In the genomic region with DNA sequence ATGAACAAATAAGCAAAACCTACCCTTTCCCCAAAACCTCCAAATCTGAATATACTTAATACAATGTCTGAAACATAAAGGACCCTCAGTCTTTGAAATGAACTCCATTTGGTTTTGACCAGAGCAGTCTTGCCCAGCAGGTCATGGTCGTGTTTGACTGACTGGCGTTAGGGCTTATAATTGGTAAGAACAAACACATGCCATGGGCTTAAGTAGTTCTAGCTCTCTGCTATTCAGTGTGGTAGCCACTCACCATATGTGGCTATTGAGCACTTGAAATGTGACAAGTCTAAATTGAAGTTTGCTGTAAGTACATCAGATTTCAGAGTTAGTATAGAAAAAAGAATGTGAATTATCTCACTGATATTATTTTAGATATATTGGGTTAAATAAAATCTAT, we compare ENCODE assay signal across 21 cellular contexts. TPM values are rescaled to one million over a fixed set of nuclear protein-coding genes. Genes with fewer than 3 reads are reported as not detected.
"Had no signal": no experiment of that assay in that cellular context is flagged by ENCODE, and none has a peak within 500 bp of the region (broad histone marks: within the 10 kb centered on the region; RNA-seq: fewer than 3 reads in every experiment).

No MANE protein-coding gene starts in this region.

- H3K27ac Mint-ChIP-seq: activated CD4-positive, alpha-beta memory T cell treated with anti-CD3 and anti-CD28 coated beads, Interleukin-2, amount 10 ng/mL, durations not matched to agents 7 days and 5 days; activated CD4-positive, alpha-beta T cell treated with anti-CD3 and anti-CD28 coated beads for 36 hours; activated naive CD4-positive, alpha-beta T cell treated with anti-CD3 and anti-CD28 coated beads, Interleukin-2, amount 50 U/mL, for 72 hours; naive thymus-derived CD4-positive, alpha-beta T cell; stimulated activated naive CD8-positive, alpha-beta T cell treated with anti-CD3 and anti-CD28 coated beads, Interleukin-15, Interleukin-2, amounts not matched to agents 100 ng/mL and 50 ng/mL, for 24 hours; T-helper 17 cell had no signal

- DNase-seq: activated CD4-positive, alpha-beta memory T cell treated with anti-CD3 and anti-CD28 coated beads, Interleukin-2, amount 10 ng/mL, durations not matched to agents 7 days and 5 days; activated CD4-positive, alpha-beta T cell treated with anti-CD3 and anti-CD28 coated beads for 36 hours; activated effector memory CD4-positive, alpha-beta T cell treated with anti-CD3 and anti-CD28 coated beads, Interleukin-2, amount 50 U/mL, for 16 hours; activated T-cell treated with anti-CD3 and anti-CD28 coated beads, Interleukin-2, amount 50 U/mL, for 48 hours; amygdala; brain microvascular endothelial cell; cortex of kidney; effector CD4-positive, alpha-beta T cell; foreskin keratinocyte; head of caudate nucleus; mucosa of descending colon; naive thymus-derived CD4-positive, alpha-beta T cell; posterior cingulate gyrus; retina; T-helper 17 cell; upper lobe of left lung; WERI-Rb-1 had no signal

- H3K9me3 Mint-ChIP-seq: activated CD4-positive, alpha-beta memory T cell treated with anti-CD3 and anti-CD28 coated beads, Interleukin-2, amount 10 ng/mL, durations not matched to agents 7 days and 5 days; activated naive CD4-positive, alpha-beta T cell treated with anti-CD3 and anti-CD28 coated beads, Interleukin-2, amount 50 U/mL, for 72 hours; naive thymus-derived CD4-positive, alpha-beta T cell; stimulated activated naive CD8-positive, alpha-beta T cell treated with anti-CD3 and anti-CD28 coated beads, Interleukin-15, Interleukin-2, amounts not matched to agents 100 ng/mL and 50 ng/mL, for 24 hours had no signal

- H3K27ac ChIP-seq: brain microvascular endothelial cell, foreskin keratinocyte, suprapubic skin, upper lobe of left lung, WERI-Rb-1 had no signal

- H3K4me1 ChIP-seq: foreskin keratinocyte had no signal

- H3K4me3 ChIP-seq: mucosa of descending colon, suprapubic skin, upper lobe of left lung had no signal

- H3K27me3 Mint-ChIP-seq: activated CD4-positive, alpha-beta memory T cell treated with anti-CD3 and anti-CD28 coated beads, Interleukin-2, amount 10 ng/mL, durations not matched to agents 7 days and 5 days; activated CD4-positive, alpha-beta T cell treated with anti-CD3 and anti-CD28 coated beads for 36 hours; T-helper 17 cell had no signal

- H3K4me3 Mint-ChIP-seq: activated CD4-positive, alpha-beta memory T cell treated with anti-CD3 and anti-CD28 coated beads, Interleukin-2, amount 10 ng/mL, durations not matched to agents 7 days and 5 days; activated CD4-positive, alpha-beta T cell treated with anti-CD3 and anti-CD28 coated beads for 36 hours; naive thymus-derived CD4-positive, alpha-beta T cell; stimulated activated naive CD8-positive, alpha-beta T cell treated with anti-CD3 and anti-CD28 coated beads, Interleukin-15, Interleukin-2, amounts not matched to agents 100 ng/mL and 50 ng/mL, for 24 hours; T-helper 17 cell had no signal

- H3K27me3 ChIP-seq: brain microvascular endothelial cell, foreskin keratinocyte, suprapubic skin, upper lobe of left lung had no signal

- H3K9me3 ChIP-seq: suprapubic skin, upper lobe of left lung had no signal

- H3K36me3 Mint-ChIP-seq: activated naive CD4-positive, alpha-beta T cell treated with anti-CD3 and anti-CD28 coated beads, Interleukin-2, amount 50 U/mL, for 72 hours had no signal

RNA-seq across cellular contexts. Expression of a gene that starts 42.0 kb away (rescaled TPM):
- total RNA-seq: foreskin keratinocyte, left lobe of liver had no signal
